8 cellular contexts compared by ENCODE assay signal in genomic region chr14:69712217-69712565, GRCh38. TPM values are rescaled to one million over a fixed set of nuclear protein-coding genes. Genes with fewer than 3 reads are reported as not detected.
DNase-seq lines count a peak whose midpoint lies in the region; ATAC-seq and TF ChIP-seq lines count a peak whose summit lies in the region.

No MANE protein-coding gene starts in this region.

- H3K27me3 ChIP-seq in H7 (ENCODE audit: control insufficient read depth, insufficient read depth, low read length) (no peaks in the 10 kb centered on the region), WERI-Rb-1 (ENCODE audit: insufficient read depth, low read depth, severe bottlenecking) (no peaks in the 10 kb centered on the region), skeletal muscle tissue (ENCODE audit: control insufficient read depth in 3 of 3, insufficient read depth in 3 of 3, low read length in 3 of 3) (no peaks in the 10 kb centered on the region)

- intact Hi-C loops in left ventricle myocardium superior (cut with micrococcal nuclease) = no loop called here

- no peak overlapping the region for H3K4me3 ChIP-seq in H7 (ENCODE audit: insufficient read depth, low read depth, low read length)
- H3K4me3 ChIP-seq in WERI-Rb-1 (ENCODE audit: low read depth, low read length) = no peak overlapping the region
- peak overlapping the region in 1 of 3 donors; percentile 8 for H3K4me3 ChIP-seq in skeletal muscle tissue (ENCODE audit: low read length in 3 of 3)

- peak; percentile 11 for ATAC-seq in left ventricle myocardium superior

- TF ChIP-seq CTCF in WERI-Rb-1 (IDR thresholded peaks at IDR 0.05; ENCODE audit: low read depth, low read length) = no peak

- peak overlapping the region; percentile 32 to 57 (median 53) for H3K9ac ChIP-seq in skeletal muscle tissue (ENCODE audit: low read depth in 1 of 3, low read length in 3 of 3)

- peaks cover 42 to 50% (median 45%) of the 10 kb centered on the region in 3 donors for H3K4me1 ChIP-seq in skeletal muscle tissue (ENCODE audit: control insufficient read depth in 3 of 3, insufficient read depth in 3 of 3, low read length in 3 of 3)

- H3K9me3 ChIP-seq in WERI-Rb-1 (ENCODE audit: severe bottlenecking) (no peaks in the 10 kb centered on the region), skeletal muscle tissue (ENCODE audit: control insufficient read depth in 3 of 3, low read length in 3 of 3) (no peaks in the 10 kb centered on the region)

- H3K27ac ChIP-seq in WERI-Rb-1 (peak overlapping the region; percentile 96), skeletal muscle tissue (ENCODE audit: low read depth, low read length) (peak overlapping the region; percentile 69)

- DNase-seq in H7 (peak; percentile 35), WERI-Rb-1 (no peak), left ventricle myocardium superior (no peak), amygdala (lab: John Stamatoyannopoulos, UW) (no peak), DMS153 treated with DMSO at 0.1 percent for 48 hours (lab: John Stamatoyannopoulos, UW; ENCODE audit: unreplicated experiment) (no peak), NCI-H146 (lab: John Stamatoyannopoulos, UW) (no peak)
- DNase-seq in stimulated activated CD4-positive, alpha-beta T cell treated with anti-CD3 and anti-CD28 coated beads, Interleukin-1b, Interleukin-23, amount 100 ng/mL, for 48 hours = no peak

- H3K36me3 ChIP-seq in H7 (replicated peaks; ENCODE audit: control insufficient read depth, insufficient read depth, low read length) (no peaks in the 10 kb centered on the region), WERI-Rb-1 (peaks cover 53% of the 10 kb centered on the region), skeletal muscle tissue (ENCODE audit: control insufficient read depth in 3 of 3, insufficient read depth in 3 of 3, low read length in 3 of 3) (peaks cover 11 to 16% (median 12%) of the 10 kb centered on the region in 3 donors)

RNA-seq across cellular contexts. Expression of gene SRSF5, which starts 54.8 kb away (rescaled TPM):
- total RNA-seq in H7 (2014; rRNA removed; shearing (Covaris generic)) = 90.9 and 99.7 TPM in 2 replicates
- 156 TPM for total RNA-seq in left ventricle myocardium superior
- 77.2 TPM for total RNA-seq in skeletal muscle tissue
